In the genomic region with DNA sequence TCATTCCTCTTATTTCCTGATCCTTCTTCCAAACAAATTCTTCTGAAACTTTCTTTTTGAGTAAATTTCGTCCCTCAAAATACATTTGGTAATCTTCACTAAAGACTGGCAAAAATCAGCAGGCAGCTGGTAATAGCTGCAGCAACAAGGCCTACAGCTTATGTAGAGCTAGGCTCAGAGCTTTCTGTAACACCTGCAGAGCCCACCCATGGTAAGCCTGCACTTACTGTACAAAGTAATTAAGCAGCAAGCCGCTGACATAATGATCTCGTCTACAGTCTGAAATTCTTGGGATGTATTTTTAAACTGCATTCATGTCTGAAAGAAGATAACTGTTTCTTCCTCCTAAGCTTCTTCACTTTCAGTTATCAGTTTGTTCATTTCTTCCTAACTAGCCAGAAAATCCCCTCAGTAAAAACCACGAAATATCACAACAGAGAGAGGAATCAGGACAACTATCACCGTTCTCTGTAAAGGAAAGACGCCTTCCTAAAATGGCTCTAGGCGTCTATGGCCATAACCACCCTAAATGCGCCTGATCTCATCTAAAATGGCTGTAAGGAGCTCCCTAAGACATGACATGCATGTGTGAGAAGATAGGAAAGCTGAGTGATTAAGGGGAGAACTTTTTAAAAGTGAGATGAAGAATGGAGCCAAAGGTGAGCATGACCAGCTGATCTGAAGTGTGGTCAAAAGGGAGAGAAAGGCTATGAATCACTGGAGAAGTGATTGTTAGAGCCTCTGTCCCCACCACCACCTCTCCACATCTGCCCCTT, we compare ENCODE assay signal across 12 cellular contexts. TPM values are rescaled to one million over a fixed set of nuclear protein-coding genes. Genes with fewer than 3 reads are reported as not detected.
DNase-seq lines count a peak whose midpoint lies in the region; ATAC-seq and TF ChIP-seq lines count a peak whose summit lies in the region.
"Had no signal": no experiment of that assay in that cellular context is flagged by ENCODE, and none has a peak within 500 bp of the region (broad histone marks: within the 10 kb centered on the region; RNA-seq: fewer than 3 reads in every experiment).

No MANE protein-coding gene starts in this region.

- peak; percentile 54 to 65 for ATAC-seq in natural killer cell treated with Interleukin-12 subunit alpha and Interleukin-12 subunit beta and Interleukin-15 and Interleukin-18, amount 100 ng/mL, for 72 hours
- ATAC-seq in natural killer cell, result no peak

- H3K4me3 ChIP-seq in SK-N-SH (ENCODE audit: low read depth in 2 of 2, low read length in 1 of 2) (no peak overlapping the region), ascending aorta (no peak overlapping the region)
- H3K4me3 ChIP-seq: hepatocyte had no signal

- H3K9me3 ChIP-seq in SK-N-SH (no peaks in the 10 kb centered on the region), ascending aorta (no peaks in the 10 kb centered on the region)

- H3K27ac Mint-ChIP-seq in natural killer cell treated with Interleukin-12 subunit alpha and Interleukin-12 subunit beta and Interleukin-15 and Interleukin-18, amount 100 ng/mL, for 72 hours, result peak overlapping the region; percentile 1 to 50
- H3K27ac Mint-ChIP-seq in natural killer cell (no peak overlapping the region), brain (peak overlapping the region in 3 of 5 experiments; percentile 19 to 54 (median 48))

- no peak overlapping the region for H3K27ac ChIP-seq in SK-N-SH (ENCODE audit: low read depth in 2 of 2, low read length in 1 of 2)
- no peak overlapping the region for H3K27ac ChIP-seq in ascending aorta
- H3K27ac ChIP-seq: hepatocyte had no signal

- no peak for DNase-seq in natural killer cell treated with Interleukin-12 subunit alpha and Interleukin-12 subunit beta and Interleukin-15 and Interleukin-18, amount 100 ng/mL, for 72 hours (ENCODE audit: low spot score)
- DNase-seq in natural killer cell (no peak), HT1080 (ENCODE audit: low read depth) (peak; percentile 13), HuH-7 (ENCODE audit: low spot score) (no peak), SK-N-SH (no peak), ascending aorta (ENCODE audit: low spot score in 2 of 2) (no peak)
- no peak for DNase-seq in stimulated activated CD4-positive, alpha-beta T cell treated with anti-CD3 and anti-CD28 coated beads, Interleukin-4, amount 100 ng/mL, for 4 hours
- DNase-seq: activated CD4-positive, alpha-beta T cell treated with anti-CD3 and anti-CD28 coated beads for 4 hours; dermis blood vessel endothelial cell; nucleus accumbens had no signal

- intact Hi-C loops in natural killer cell (cut with micrococcal nuclease), result no loop called here
- intact Hi-C loops in ascending aorta (cut with DNase I), result no loop called here

- H3K36me3 Mint-ChIP-seq in natural killer cell treated with Interleukin-12 subunit alpha and Interleukin-12 subunit beta and Interleukin-15 and Interleukin-18, amount 100 ng/mL, for 72 hours, result no peaks in the 10 kb centered on the region
- H3K36me3 Mint-ChIP-seq in natural killer cell, result no peaks in the 10 kb centered on the region
- peaks cover 14% of the 10 kb centered on the region for H3K36me3 Mint-ChIP-seq in brain

- no peak for TF ChIP-seq RAD21 in SK-N-SH (IDR thresholded peaks at IDR 0.05; ENCODE audit: low read length)

- H3F3A ChIP-seq in SK-N-SH (replicated peaks; ENCODE audit: insufficient read depth), result peaks cover 6% of the 10 kb centered on the region

- peak overlapping the region; percentile 21 for H3K4me3 Mint-ChIP-seq in natural killer cell treated with Interleukin-12 subunit alpha and Interleukin-12 subunit beta and Interleukin-15 and Interleukin-18, amount 100 ng/mL, for 72 hours
- H3K4me3 Mint-ChIP-seq in natural killer cell (no peak overlapping the region), brain (peak overlapping the region in 1 of 5 experiments; percentile 11)

- no peak for TF ChIP-seq EP300 in SK-N-SH (IDR thresholded peaks at IDR 0.05; ENCODE audit: borderline replicate concordance in 1 of 2, low read depth in 1 of 2, low read length in 1 of 2)

- no peaks in the 10 kb centered on the region for H3K9me2 ChIP-seq in SK-N-SH

- no peaks in the 10 kb centered on the region for H3K9me3 Mint-ChIP-seq in natural killer cell treated with Interleukin-12 subunit alpha and Interleukin-12 subunit beta and Interleukin-15 and Interleukin-18, amount 100 ng/mL, for 72 hours
- H3K9me3 Mint-ChIP-seq in natural killer cell (no peaks in the 10 kb centered on the region), brain (peaks cover 0 to 4% (median 2%) of the 10 kb centered on the region in 5 experiments)

- peaks cover 98% of the 10 kb centered on the region for H3K79me2 ChIP-seq in SK-N-SH (ENCODE audit: insufficient read depth)

- H3K4me2 ChIP-seq in SK-N-SH, result no peak overlapping the region
- H3K4me2 ChIP-seq: hepatocyte had no signal

- POLR2A ChIA-PET in SK-N-SH (lab: Yijun Ruan, JAX), result no interaction called here

- H3K36me3 ChIP-seq in SK-N-SH (replicated peaks in 1 of 2; ENCODE audit: control insufficient read depth in 1 of 2, insufficient read depth in 2 of 2, low read length in 1 of 2) (peaks cover 4 to 9% of the 10 kb centered on the region in 2 experiments), ascending aorta (peaks cover 0 to 7% of the 10 kb centered on the region in 2 donors)

- peaks cover 2 to 17% of the 10 kb centered on the region in 2 experiments; a peak in 2 of 4 replicates for H3K4me1 ChIP-seq in SK-N-SH (ENCODE audit: control insufficient read depth in 1 of 2, insufficient read depth in 2 of 2, low read depth in 1 of 2, low read length in 1 of 2)
- H3K4me1 ChIP-seq in ascending aorta, result peaks cover 0 to 6% of the 10 kb centered on the region in 2 donors

- H3K9ac ChIP-seq in SK-N-SH, result no peak overlapping the region

- H3K27me3 Mint-ChIP-seq in natural killer cell treated with Interleukin-12 subunit alpha and Interleukin-12 subunit beta and Interleukin-15 and Interleukin-18, amount 100 ng/mL, for 72 hours, result no peaks in the 10 kb centered on the region
- H3K27me3 Mint-ChIP-seq in natural killer cell (ENCODE audit: low read depth in 2 of 2) (no peaks in the 10 kb centered on the region), brain (no peaks in the 10 kb centered on the region)

- no peak for TF ChIP-seq CTCF in natural killer cell (IDR thresholded peaks at IDR 0.05)
- no peak for TF ChIP-seq CTCF in brain (conservative IDR thresholded peaks at IDR 0.05)
- no peak for TF ChIP-seq CTCF in SK-N-SH (IDR thresholded peaks at IDR 0.05)
- TF ChIP-seq CTCF in ascending aorta (IDR thresholded peaks at IDR 0.05), result no peak

- CTCF ChIA-PET in SK-N-SH (lab: Yijun Ruan, JAX), result interaction anchor here (1.2 kb wide), 1 partner anchor 11 kb away, joined by 3 read pairs; no protein-coding TSS in a partner anchor

- WGBS in SK-N-SH (ENCODE audit: low lambda C conversion rate), result 94% methylated on average over 8 of the region's 8 CpGs

- H2AFZ ChIP-seq in SK-N-SH (ENCODE audit: low read depth), result no peak overlapping the region
- H2AFZ ChIP-seq: hepatocyte had no signal

- peaks cover 61% of the 10 kb centered on the region for H4K20me1 ChIP-seq in SK-N-SH (ENCODE audit: insufficient read depth)

- H3K4me1 Mint-ChIP-seq in natural killer cell treated with Interleukin-12 subunit alpha and Interleukin-12 subunit beta and Interleukin-15 and Interleukin-18, amount 100 ng/mL, for 72 hours (ENCODE audit: low read depth in 2 of 2), result peaks cover 26 to 31% of the 10 kb centered on the region in 2 donors
- peaks cover 12 to 21% of the 10 kb centered on the region in 2 donors for H3K4me1 Mint-ChIP-seq in natural killer cell
- peaks cover 52% of the 10 kb centered on the region for H3K4me1 Mint-ChIP-seq in brain

- no peaks in the 10 kb centered on the region for H3K27me3 ChIP-seq in SK-N-SH (ENCODE audit: insufficient read depth)
- no peaks in the 10 kb centered on the region for H3K27me3 ChIP-seq in ascending aorta
- H3K27me3 ChIP-seq: hepatocyte had no signal

TF ChIP-seq in SK-N-SH, 30 proteins besides CTCF, POLR2A, EP300 and RAD21 (continues in another document):
- no peak for TF ChIP-seq RFX5 (IDR thresholded peaks at IDR 0.05; ENCODE audit: low read length)
- no peak for TF ChIP-seq MXI1 (IDR thresholded peaks at IDR 0.05; ENCODE audit: low read depth, low read length)
- TF ChIP-seq TAF1 (IDR thresholded peaks at IDR 0.05; ENCODE audit: borderline replicate concordance, low read depth, low read length), result no peak
- no peak for TF ChIP-seq RCOR1 (IDR thresholded peaks at IDR 0.05; ENCODE audit: low read length)
- no peak for TF ChIP-seq USF1 (IDR thresholded peaks at IDR 0.05; ENCODE audit: borderline replicate concordance, low read depth)
- TF ChIP-seq SIN3A (IDR thresholded peaks at IDR 0.05; ENCODE audit: borderline replicate concordance, low read depth, low read length), result no peak
- TF ChIP-seq USF2 (IDR thresholded peaks at IDR 0.05; ENCODE audit: borderline replicate concordance, low read depth, low read length), result no peak
- TF ChIP-seq ELF1 (IDR thresholded peaks at IDR 0.05), result no peak
- TF ChIP-seq NRF1 (IDR thresholded peaks at IDR 0.05; ENCODE audit: low read depth, low read length), result no peak

RNA-seq across cellular contexts. Expression of gene DENND5A, which starts 56.2 kb away (rescaled TPM):
- total RNA-seq in natural killer cell treated with Interleukin-12 subunit alpha and Interleukin-12 subunit beta and Interleukin-15 and Interleukin-18, amount 100 ng/mL, for 72 hours, result 100 to 1,000 TPM in 1 of 2 donors, 10 to 100 TPM in 1; 69.8 to 200 TPM
- 10 to 100 TPM; 23.8 to 42.5 (median 38.7) TPM for total RNA-seq in natural killer cell
- total RNA-seq in HT1080 (2014; rRNA removed; shearing (Covaris generic)), result 45.6 and 53.5 TPM in 2 replicates
- 47.9 and 55.4 TPM in 2 replicates for polyA plus RNA-seq in HT1080 (2015; cell fraction: cytosol; rRNA removed)
- polyA plus RNA-seq in HT1080 (2015; cell fraction: nucleus; rRNA removed), result 54.3 and 61.7 TPM in 2 replicates
- polyA plus RNA-seq in brain (ENCODE audit: insufficient read depth, low read depth, low replicate concordance), result 74.1 TPM
- 110 and 124 TPM in 2 replicates for polyA plus RNA-seq in SK-N-SH (2012; rRNA removed)
- 64.2 and 87.4 TPM in 2 replicates for polyA plus RNA-seq in SK-N-SH (2012; cell fraction: cytosol; rRNA removed)
- polyA plus RNA-seq in SK-N-SH (2012; cell fraction: nucleus; rRNA removed), result 126 and 164 TPM in 2 replicates
- total RNA-seq in ascending aorta, result 111 TPM

Comparison
In these comparisons a context has a peak if more than half of its experiments do, and no peak if none do; other contexts are left out.
1. ATAC-seq: peak in natural killer cell treated with Interleukin-12 subunit alpha and Interleukin-12 subunit beta and Interleukin-15 and Interleukin-18, amount 100 ng/mL, for 72 hours (2 of 2); none in natural killer cell (0 of 3).
2. H3K27ac Mint-ChIP-seq: peak in natural killer cell treated with Interleukin-12 subunit alpha and Interleukin-12 subunit beta and Interleukin-15 and Interleukin-18, amount 100 ng/mL, for 72 hours (2 of 2) and brain (3 of 5); none in natural killer cell (0 of 2).